ENCODE assay signal across 1 cellular context in the genomic region with DNA sequence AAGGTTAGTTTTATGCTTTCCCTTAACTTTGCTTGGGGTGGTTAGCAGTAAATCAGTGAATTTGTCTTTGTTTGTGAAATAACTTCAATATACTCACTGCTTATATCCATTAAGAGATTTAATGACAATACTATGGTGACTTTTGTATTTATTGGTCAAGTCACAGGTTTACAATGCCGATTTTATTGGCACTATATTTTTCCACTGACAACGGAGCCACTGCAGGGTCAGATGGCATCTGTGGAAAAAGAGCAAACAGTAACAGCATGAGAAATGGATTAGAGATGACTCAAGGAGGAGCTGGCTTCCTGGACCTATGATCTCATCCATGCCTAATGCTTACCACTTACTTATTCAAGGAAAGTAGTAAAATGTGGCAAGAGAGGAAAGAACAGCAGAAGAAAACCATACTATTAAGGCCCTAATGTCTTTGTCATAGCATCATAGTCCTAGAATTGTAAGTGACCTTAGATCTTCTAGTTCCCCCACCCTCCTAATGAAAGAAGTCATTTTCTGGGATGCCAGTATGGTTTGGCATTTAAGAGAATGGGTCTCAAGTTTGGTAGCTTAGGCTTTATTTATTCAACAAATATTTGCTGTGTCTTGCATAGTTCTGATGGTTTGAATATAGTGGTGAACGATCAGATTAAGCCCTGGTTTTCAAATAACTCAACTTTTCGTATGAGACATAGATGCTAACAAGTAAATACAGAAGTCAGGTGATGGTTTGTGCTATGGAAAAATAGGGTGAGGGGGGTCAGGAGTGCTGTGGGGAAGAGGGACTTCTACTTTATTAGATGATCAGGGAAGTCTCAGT.
TF ChIP-seq lines count a peak whose summit lies in the region.

No MANE protein-coding gene starts in this region.

TF ChIP-seq in IMR-90, 13 proteins besides CTCF, POLR2A, EP300 and RAD21 (continued from another document):
- TF ChIP-seq, protein P1, sequence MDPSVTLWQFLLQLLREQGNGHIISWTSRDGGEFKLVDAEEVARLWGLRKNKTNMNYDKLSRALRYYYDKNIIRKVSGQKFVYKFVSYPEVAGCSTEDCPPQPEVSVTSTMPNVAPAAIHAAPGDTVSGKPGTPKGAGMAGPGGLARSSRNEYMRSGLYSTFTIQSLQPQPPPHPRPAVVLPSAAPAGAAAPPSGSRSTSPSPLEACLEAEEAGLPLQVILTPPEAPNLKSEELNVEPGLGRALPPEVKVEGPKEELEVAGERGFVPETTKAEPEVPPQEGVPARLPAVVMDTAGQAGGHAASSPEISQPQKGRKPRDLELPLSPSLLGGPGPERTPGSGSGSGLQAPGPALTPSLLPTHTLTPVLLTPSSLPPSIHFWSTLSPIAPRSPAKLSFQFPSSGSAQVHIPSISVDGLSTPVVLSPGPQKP (IDR thresholded peaks at IDR 0.05; ENCODE audit: borderline replicate concordance, low read depth, low read length): no peak
- TF ChIP-seq CHD1 (IDR thresholded peaks at IDR 0.05; ENCODE audit: low read depth, low read length): no peak
- TF ChIP-seq, protein P2, sequence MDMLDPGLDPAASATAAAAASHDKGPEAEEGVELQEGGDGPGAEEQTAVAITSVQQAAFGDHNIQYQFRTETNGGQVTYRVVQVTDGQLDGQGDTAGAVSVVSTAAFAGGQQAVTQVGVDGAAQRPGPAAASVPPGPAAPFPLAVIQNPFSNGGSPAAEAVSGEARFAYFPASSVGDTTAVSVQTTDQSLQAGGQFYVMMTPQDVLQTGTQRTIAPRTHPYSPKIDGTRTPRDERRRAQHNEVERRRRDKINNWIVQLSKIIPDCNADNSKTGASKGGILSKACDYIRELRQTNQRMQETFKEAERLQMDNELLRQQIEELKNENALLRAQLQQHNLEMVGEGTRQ (IDR thresholded peaks at IDR 0.05; ENCODE audit: low read depth, low read length): no peak
- no peak for TF ChIP-seq MXI1 (IDR thresholded peaks at IDR 0.05; ENCODE audit: borderline replicate concordance, low read depth, low read length)
